ENCODE assay signal across 36 cellular contexts in the genomic region with DNA sequence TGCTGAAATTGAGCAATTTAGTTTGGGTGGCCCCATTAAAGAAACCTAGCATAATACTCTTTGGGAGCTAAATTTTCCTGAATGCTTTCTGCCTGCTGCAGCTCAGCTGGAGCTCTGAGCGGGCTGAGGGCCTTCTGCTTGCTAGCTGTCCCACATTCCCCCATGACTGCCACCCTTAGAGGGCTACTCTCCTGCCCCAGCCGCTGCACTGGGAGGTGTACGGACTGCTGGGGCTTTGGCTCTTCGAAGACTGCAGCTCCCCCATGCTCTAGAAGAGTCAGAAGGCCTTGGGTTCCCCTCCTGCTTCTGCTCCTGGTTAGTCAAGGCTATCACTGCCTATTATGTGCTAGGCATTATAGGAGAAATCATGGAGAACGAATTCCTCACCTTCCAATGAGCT.
"Had no signal": no experiment of that assay in that cellular context is flagged by ENCODE, and none has a peak within 500 bp of the region (broad histone marks: within the 10 kb centered on the region; RNA-seq: fewer than 3 reads in every experiment).

No MANE protein-coding gene starts in this region.

- H3K27me3 Mint-ChIP-seq: activated B cell treated with CpG ODN at 0.5 μM for 24 hours; activated CD4-positive, alpha-beta memory T cell treated with anti-CD3 and anti-CD28 coated beads for 36 hours; activated CD4-positive, alpha-beta T cell treated with anti-CD3 and anti-CD28 coated beads, Interleukin-2, amount 10 ng/mL, durations not matched to agents 24 days and 14 days; activated CD8-positive, alpha-beta T cell treated with anti-CD3 and anti-CD28 coated beads for 36 hours; activated naive CD8-positive, alpha-beta T cell treated with anti-CD3 and anti-CD28 coated beads for 36 hours; activated T-helper 17 cell treated with anti-CD3 and anti-CD28 coated beads, Interleukin-2, amount 50 U/mL, for 72 hours; central memory CD8-positive, alpha-beta T cell had no signal

- ATAC-seq: activated CD8-positive, alpha-beta T cell treated with anti-CD3 and anti-CD28 coated beads for 36 hours; activated naive CD4-positive, alpha-beta T cell treated with anti-CD3 and anti-CD28 coated beads, Interleukin-2, amount 50 U/mL, for 72 hours; activated T-cell treated with anti-CD3 and anti-CD28 coated beads, Interleukin-2, amount 50 U/mL, for 4 hours; activated T-cell treated with anti-CD3 and anti-CD28 coated beads, Interleukin-2, amount 50 U/mL, for 72 hours; activated T-helper 17 cell treated with anti-CD3 and anti-CD28 coated beads, Interleukin-2, amount 50 U/mL, for 72 hours; body of pancreas had no signal

- H3K4me1 ChIP-seq: breast epithelium had no signal

- H3K27me3 ChIP-seq: adrenal gland, body of pancreas, brain microvascular endothelial cell, breast epithelium had no signal

- DNase-seq: activated B cell treated with CpG ODN at 0.5 μM for 24 hours; activated CD4-positive, alpha-beta memory T cell treated with anti-CD3 and anti-CD28 coated beads for 36 hours; activated CD4-positive, alpha-beta T cell treated with anti-CD3 and anti-CD28 coated beads for 4 hours; activated CD4-positive, alpha-beta T cell treated with anti-CD3 and anti-CD28 coated beads, Interleukin-2, amount 10 ng/mL, durations not matched to agents 24 days and 14 days; activated CD4-positive, alpha-beta T cell treated with anti-CD3 and anti-CD28 coated beads, Interleukin-2, amount 50 U/mL, for 1 hour; activated CD4-positive, alpha-beta T cell treated with anti-CD3 and anti-CD28 coated beads, Interleukin-2, amount 50 U/mL, for 4 hours; activated CD4-positive, CD25-positive, alpha-beta regulatory T cell treated with anti-CD3 and anti-CD28 coated beads, Interleukin-2, amount 50 U/mL, for 72 hours; activated CD8-positive, alpha-beta T cell treated with anti-CD3 and anti-CD28 coated beads for 36 hours; activated effector memory CD4-positive, alpha-beta T cell treated with anti-CD3 and anti-CD28 coated beads, Interleukin-2, amount 50 U/mL, for 16 hours; activated gamma-delta T cell treated with Interleukin-2 at 50 U/mL for 16 hours; activated naive CD4-positive, alpha-beta T cell; activated naive CD4-positive, alpha-beta T cell treated with anti-CD3 and anti-CD28 coated beads for 36 hours; activated naive CD4-positive, alpha-beta T cell treated with anti-CD3 and anti-CD28 coated beads, Interleukin-2, amount 50 U/mL, for 16 hours; activated naive CD8-positive, alpha-beta T cell treated with anti-CD3 and anti-CD28 coated beads for 36 hours; activated T-cell treated with anti-CD3 and anti-CD28 coated beads for 4 hours; activated T-cell treated with anti-CD3 and anti-CD28 coated beads, Interleukin-2, amount 50 U/mL, for 1 hour; activated T-cell treated with anti-CD3 and anti-CD28 coated beads, Interleukin-2, amount 50 U/mL, for 4 hours; activated T-cell treated with anti-CD3 and anti-CD28 coated beads, Interleukin-2, amount 50 U/mL, for 72 hours; amniotic stem cell; aorta; body of pancreas; brain microvascular endothelial cell; caudate nucleus; SW 1271; T-helper 1 cell; T-helper 2 cell; T-helper 9 cell had no signal

- H3K27ac Mint-ChIP-seq: activated B cell treated with CpG ODN at 0.5 μM for 24 hours; activated CD4-positive, alpha-beta memory T cell treated with anti-CD3 and anti-CD28 coated beads for 36 hours; activated CD4-positive, alpha-beta T cell treated with anti-CD3 and anti-CD28 coated beads, Interleukin-2, amount 10 ng/mL, durations not matched to agents 24 days and 14 days; activated CD8-positive, alpha-beta T cell treated with anti-CD3 and anti-CD28 coated beads for 36 hours; activated naive CD4-positive, alpha-beta T cell treated with anti-CD3 and anti-CD28 coated beads for 36 hours; activated naive CD8-positive, alpha-beta T cell treated with anti-CD3 and anti-CD28 coated beads for 36 hours; activated T-cell treated with anti-CD3 and anti-CD28 coated beads, Interleukin-2, amount 50 U/mL, for 72 hours; activated T-helper 1 cell treated with anti-CD3 and anti-CD28 coated beads, Interleukin-12 subunit alpha, Interleukin-12 subunit beta, Interleukin-2, Interleukin-4 antibody, amounts not matched to agents 30 ng/mL and 10 ng/mL and 1 ng/mL, durations not matched to agents 14 hours and 24 hours and 36 hours; activated T-helper 17 cell treated with anti-CD3 and anti-CD28 coated beads, Interleukin-2, amount 50 U/mL, for 72 hours; T-helper 1 cell treated with Interleukin-12 subunit alpha and Interleukin-12 subunit beta and Interleukin-4 antibody, amounts not matched to agents 30 μg/mL and 1 μg/mL, for 36 hours; T-helper 2 cell treated with Interferon-gamma antibody and Interleukin-4, amounts not matched to agents 5 μg/mL and 100 μg/mL, for 36 hours had no signal

- H3K9me3 Mint-ChIP-seq: activated B cell treated with CpG ODN at 0.5 μM for 24 hours; activated CD4-positive, alpha-beta memory T cell treated with anti-CD3 and anti-CD28 coated beads for 36 hours; activated CD4-positive, alpha-beta T cell treated with anti-CD3 and anti-CD28 coated beads, Interleukin-2, amount 10 ng/mL, durations not matched to agents 24 days and 14 days; activated CD8-positive, alpha-beta T cell treated with anti-CD3 and anti-CD28 coated beads for 36 hours; activated naive CD4-positive, alpha-beta T cell treated with anti-CD3 and anti-CD28 coated beads for 36 hours; activated naive CD4-positive, alpha-beta T cell treated with anti-CD3 and anti-CD28 coated beads, Interleukin-2, amount 50 U/mL, for 72 hours; activated naive CD8-positive, alpha-beta T cell treated with anti-CD3 and anti-CD28 coated beads for 36 hours; activated T-cell treated with anti-CD3 and anti-CD28 coated beads, Interleukin-2, amount 50 U/mL, for 4 hours; activated T-cell treated with anti-CD3 and anti-CD28 coated beads, Interleukin-2, amount 50 U/mL, for 72 hours; activated T-helper 1 cell treated with anti-CD3 and anti-CD28 coated beads, Interleukin-12 subunit alpha, Interleukin-12 subunit beta, Interleukin-2, Interleukin-4 antibody, amounts not matched to agents 30 ng/mL and 10 ng/mL and 1 ng/mL, durations not matched to agents 14 hours and 24 hours and 36 hours; activated T-helper 17 cell treated with anti-CD3 and anti-CD28 coated beads, Interleukin-2, amount 50 U/mL, for 72 hours; central memory CD8-positive, alpha-beta T cell; T-helper 1 cell treated with Interleukin-12 subunit alpha and Interleukin-12 subunit beta and Interleukin-4 antibody, amounts not matched to agents 30 μg/mL and 1 μg/mL, for 36 hours; T-helper 2 cell treated with Interferon-gamma antibody and Interleukin-4, amounts not matched to agents 5 μg/mL and 100 μg/mL, for 36 hours had no signal

- H3K9me3 ChIP-seq: adrenal gland, body of pancreas, breast epithelium had no signal

- H3K36me3 ChIP-seq: breast epithelium had no signal

- H3K4me3 Mint-ChIP-seq: activated B cell treated with CpG ODN at 0.5 μM for 24 hours; activated CD4-positive, alpha-beta memory T cell treated with anti-CD3 and anti-CD28 coated beads for 36 hours; activated CD4-positive, alpha-beta T cell treated with anti-CD3 and anti-CD28 coated beads, Interleukin-2, amount 10 ng/mL, durations not matched to agents 24 days and 14 days; activated CD8-positive, alpha-beta T cell treated with anti-CD3 and anti-CD28 coated beads for 36 hours; activated naive CD4-positive, alpha-beta T cell treated with anti-CD3 and anti-CD28 coated beads for 36 hours; activated naive CD8-positive, alpha-beta T cell treated with anti-CD3 and anti-CD28 coated beads for 36 hours; activated T-cell treated with anti-CD3 and anti-CD28 coated beads, Interleukin-2, amount 50 U/mL, for 4 hours; activated T-cell treated with anti-CD3 and anti-CD28 coated beads, Interleukin-2, amount 50 U/mL, for 72 hours; activated T-helper 1 cell treated with anti-CD3 and anti-CD28 coated beads, Interleukin-12 subunit alpha, Interleukin-12 subunit beta, Interleukin-2, Interleukin-4 antibody, amounts not matched to agents 30 ng/mL and 10 ng/mL and 1 ng/mL, durations not matched to agents 14 hours and 24 hours and 36 hours; activated T-helper 17 cell treated with anti-CD3 and anti-CD28 coated beads, Interleukin-2, amount 50 U/mL, for 72 hours; central memory CD8-positive, alpha-beta T cell; T-helper 1 cell treated with Interleukin-12 subunit alpha and Interleukin-12 subunit beta and Interleukin-4 antibody, amounts not matched to agents 30 μg/mL and 1 μg/mL, for 36 hours; T-helper 2 cell treated with Interferon-gamma antibody and Interleukin-4, amounts not matched to agents 5 μg/mL and 100 μg/mL, for 36 hours had no signal

- H3K4me1 Mint-ChIP-seq: activated B cell treated with CpG ODN at 0.5 μM for 24 hours had no signal

- H3K27ac ChIP-seq: adrenal gland, body of pancreas, brain microvascular endothelial cell, breast epithelium, VCaP had no signal

- H3K4me3 ChIP-seq: adrenal gland, body of pancreas, breast epithelium had no signal
